In genomic region chr12:55742719-55743130, GRCh38 we compare ENCODE assay signal across 8 cellular contexts. TPM values are rescaled to one million over a fixed set of nuclear protein-coding genes. Genes with fewer than 3 reads are reported as not detected.
DNase-seq lines count a peak whose midpoint lies in the region; ATAC-seq and TF ChIP-seq lines count a peak whose summit lies in the region.

Gene GDF11 (plus strand): TSS chr12:55743122. CDS start chr12:55743317, 195 bp downstream.

- H3K36me3 ChIP-seq in A673 (ENCODE audit: insufficient read depth, low read length, poor library complexity, severe bottlenecking) (peaks cover 6% of the 10 kb centered on the region), HUES6 (ENCODE audit: control insufficient read depth, insufficient read depth, low read length) (0 out of 2 replicates have a peak, but pooled peaks cover under 1% of the 10 kb centered on the region), OCI-LY1 (ENCODE audit: insufficient read depth, low read length) (no peaks in the 10 kb centered on the region), esophagus (ENCODE audit: control insufficient read depth in 2 of 2, insufficient read depth in 2 of 2, low read length in 1 of 2) (no peaks in the 10 kb centered on the region)

- H3K4me2 ChIP-seq in OCI-LY1 (ENCODE audit: low read length), result peak within 1 kb of the TSS; percentile 92

- H2AFZ ChIP-seq in OCI-LY1 (ENCODE audit: low read length), result no peak within 1 kb of the TSS

- H3K4me3 ChIP-seq in A673 (ENCODE audit: low read depth, low read length, poor library complexity, severe bottlenecking), result peak within 1 kb of the TSS; percentile 70
- peak within 1 kb of the TSS; percentile 98 for H3K4me3 ChIP-seq in HUES6 (ENCODE audit: low read depth, low read length)
- H3K4me3 ChIP-seq in OCI-LY1 (ENCODE audit: low read depth, low read length, poor library complexity, severe bottlenecking), result peak within 1 kb of the TSS; percentile 66
- H3K4me3 ChIP-seq in esophagus (ENCODE audit: low read depth in 1 of 2, low read length in 2 of 2), result peak within 1 kb of the TSS; percentile 53 to 56

- no TSS peak for BruUV-seq in A673 (replicated peaks; lab: Mats Ljungman, UMichigan)

- H3K27ac ChIP-seq in A673 (ENCODE audit: low read depth, low read length, poor library complexity, severe bottlenecking), result peak within 1 kb of the TSS; percentile 80
- H3K27ac ChIP-seq in HUES6 (ENCODE audit: low read depth, low read length), result peak within 1 kb of the TSS; percentile 72; the same call in 1 of the 2 replicates
- H3K27ac ChIP-seq in OCI-LY1 (ENCODE audit: low read depth, low read length, poor library complexity, severe bottlenecking), result no peak within 1 kb of the TSS
- H3K27ac ChIP-seq in esophagus (ENCODE audit: low read depth in 2 of 2, low read length in 1 of 2), result peak within 1 kb of the TSS; percentile 48 to 51

- H3K27me3 ChIP-seq in A673 (replicated peaks; ENCODE audit: insufficient read depth, low read depth, low read length, poor library complexity) (no peaks in the 10 kb centered on the region), HUES6 (ENCODE audit: control insufficient read depth, insufficient read depth, low read length) (no peaks in the 10 kb centered on the region), OCI-LY1 (ENCODE audit: insufficient read depth, low read length) (peaks cover 7% of the 10 kb centered on the region), esophagus (ENCODE audit: control insufficient read depth in 1 of 2, insufficient read depth in 2 of 2, low read length in 2 of 2) (no peaks in the 10 kb centered on the region)

- no peaks in the 10 kb centered on the region for H3K9me3 ChIP-seq in A673 (ENCODE audit: low read depth, low read length, poor library complexity, severe bottlenecking)
- no peaks in the 10 kb centered on the region for H3K9me3 ChIP-seq in HUES6 (ENCODE audit: control insufficient read depth, insufficient read depth, low read depth, low read length)
- H3K9me3 ChIP-seq in OCI-LY1 (ENCODE audit: low read length), result no peaks in the 10 kb centered on the region
- no peaks in the 10 kb centered on the region for H3K9me3 ChIP-seq in esophagus (ENCODE audit: control insufficient read depth in 2 of 2, insufficient read depth in 1 of 2, low read depth in 1 of 2, low read length in 1 of 2)

- H3K4me1 ChIP-seq in A673 (ENCODE audit: insufficient read depth, low read length, poor library complexity, severe bottlenecking) (peaks cover 13% of the 10 kb centered on the region), HUES6 (ENCODE audit: control insufficient read depth, insufficient read depth, low read length) (peaks cover 40% of the 10 kb centered on the region), OCI-LY1 (ENCODE audit: insufficient read depth, low read length, severe bottlenecking) (peaks cover 44% of the 10 kb centered on the region), esophagus (ENCODE audit: control insufficient read depth in 2 of 2, insufficient read depth in 2 of 2, low read length in 1 of 2) (peaks cover 2 to 10% of the 10 kb centered on the region in 2 donors)

- ATAC-seq in GM19023 (IDR thresholded peaks at IDR 0.05; ENCODE audit: unreplicated experiment), result peak; percentile 38

- intact Hi-C loops in A673 (cut with micrococcal nuclease; ENCODE audit: unreplicated experiment), result no loop called here

- H3K9ac ChIP-seq in HUES6 (ENCODE audit: low read length), result peak within 1 kb of the TSS; percentile 97
- peak within 1 kb of the TSS; percentile 60 for H3K9ac ChIP-seq in OCI-LY1 (ENCODE audit: low read length)

- no peaks in the 10 kb centered on the region for H4K20me1 ChIP-seq in OCI-LY1 (ENCODE audit: insufficient read depth, low read length)

- H3K79me2 ChIP-seq in OCI-LY1 (ENCODE audit: insufficient read depth, low read length), result no peaks in the 10 kb centered on the region

- H3K9me2 ChIP-seq in OCI-LY1 (ENCODE audit: low read depth, low read length), result no peaks in the 10 kb centered on the region

- TF ChIP-seq CTCF in A673 (conservative IDR thresholded peaks at IDR 0.05; ENCODE audit: low read depth, low read length) (no peak), OCI-LY1 (IDR thresholded peaks at IDR 0.05; ENCODE audit: low read length) (no peak)

- POLR2A ChIA-PET in A673 (lab: Charles Lee; ENCODE audit: low non-redundant PET), result no interaction called here

- CTCF ChIA-PET in A673 (lab: Charles Lee), result no interaction called here

- whole genome bisulfite sequencing in esophagus, 2 donors, result 1% methylated on average over 15 to 19 of the region's 19 CpGs

- DNase-seq in A673 (ENCODE audit: low spot score) (peak; percentile 92), activated T-cell treated with anti-CD3 and anti-CD28 coated beads for 48 hours (ENCODE audit: low read depth) (peak; percentile 70), mucosa of gallbladder (ENCODE audit: low spot score) (peak; percentile 74)
- DNase-seq in stimulated activated CD8-positive, alpha-beta memory T cell treated with anti-CD3 and anti-CD28 coated beads, Interleukin-7, amount 100 ng/mL, for 48 hours (ENCODE audit: extremely low read depth in 1 of 2, low read depth in 1 of 2), result peak; percentile 43 to 60

- no peaks in the 10 kb centered on the region for H3F3A ChIP-seq in OCI-LY1 (ENCODE audit: insufficient read depth, low read length)

RNA-seq across cellular contexts. Expression of gene GDF11, which starts in this region (rescaled TPM):
- total RNA-seq in A673 (2021) (38.4 and 46.9 TPM in 2 replicates), mucosa of gallbladder (11.5 TPM)
- under 1 TPM; 0.43 to 0.65 TPM for polyA plus RNA-seq in esophagus
